ENCODE assay signal across 24 cellular contexts in the genomic region with DNA sequence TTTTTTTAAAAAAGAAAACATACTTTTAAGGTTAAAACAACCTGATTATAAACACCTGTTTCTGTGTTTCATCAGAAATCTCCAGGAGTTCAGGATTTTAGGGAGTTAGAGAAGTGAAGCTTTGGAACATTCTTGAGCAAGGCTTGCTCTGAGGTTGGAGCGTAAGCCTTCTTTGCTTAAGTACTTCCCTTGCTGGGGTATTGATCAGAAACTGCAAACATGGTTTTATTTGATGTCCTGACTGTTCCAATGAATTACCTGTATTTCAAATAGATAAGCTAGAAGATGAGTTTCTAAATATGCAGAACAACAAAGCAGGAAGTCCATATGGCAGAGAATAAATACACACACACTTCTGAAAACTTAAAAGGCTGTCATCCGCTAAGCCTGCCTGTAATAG.
A peak's percentile ranks its signal among the peaks of the same experiment; 100 is the strongest.
DNase-seq lines count a peak whose midpoint lies in the region; ATAC-seq, FAIRE-seq and TF ChIP-seq lines count a peak whose summit lies in the region.
"Had no signal": no experiment of that assay in that cellular context is flagged by ENCODE, and none has a peak within 500 bp of the region (broad histone marks: within the 10 kb centered on the region; RNA-seq: fewer than 3 reads in every experiment).

No MANE protein-coding gene starts in this region.

- H3K4me1 ChIP-seq in liver (ENCODE audit: control insufficient read depth in 4 of 4, insufficient read depth in 4 of 4, low read length in 3 of 4) (peaks cover 5 to 14% (median 10%) of the 10 kb centered on the region in 4 donors), HepG2 (ENCODE audit: insufficient read depth, low read length) (no peaks in the 10 kb centered on the region)
- H3K4me1 ChIP-seq: BE2C had no signal

- in situ Hi-C loops in HepG2 (cut with HindIII; ENCODE audit: extremely low pct_ligation_motif_present, low pct_unique_long_range_greater_than_20kb), result no loop called here

- intact Hi-C loops in HepG2 (cut with micrococcal nuclease; ENCODE audit: unreplicated experiment), result no loop called here

- H3K36me3 ChIP-seq in liver (ENCODE audit: control insufficient read depth in 4 of 4, insufficient read depth in 3 of 4, low read depth in 1 of 4, low read length in 3 of 4) (no peaks in the 10 kb centered on the region), HepG2 (replicated peaks in 1 of 2; ENCODE audit: control insufficient read depth in 1 of 2, insufficient read depth in 2 of 2, low read length in 2 of 2) (no peaks in the 10 kb centered on the region)
- H3K36me3 ChIP-seq: BE2C, BLaER1 had no signal

- H3K27me3 ChIP-seq in liver (ENCODE audit: control insufficient read depth in 4 of 4, insufficient read depth in 4 of 4, low read length in 3 of 4), result no peaks in the 10 kb centered on the region
- no peaks in the 10 kb centered on the region for H3K27me3 ChIP-seq in HepG2 (ENCODE audit: control insufficient read depth in 1 of 2, insufficient read depth in 2 of 2, low read length in 2 of 2)
- H3K27me3 ChIP-seq: BE2C, BLaER1 had no signal

- no peak for TF ChIP-seq POLR2A in HepG2 (IDR thresholded peaks at IDR 0.05; ENCODE audit: insufficient read depth in 1 of 2, low read depth in 2 of 2, low read length in 2 of 2)

- no peak overlapping the region for H3K4me2 ChIP-seq in HepG2 (ENCODE audit: low read depth, low read length)
- H3K4me2 ChIP-seq: BLaER1 had no signal

- no peak for TF ChIP-seq CTCF in liver (IDR thresholded peaks at IDR 0.05; ENCODE audit: low read depth, low read length, missing input control)
- TF ChIP-seq CTCF in HepG2 (CRISPR knock-in tag; IDR thresholded peaks at IDR 0.05), result no peak
- TF ChIP-seq CTCF in GM10248 (IDR thresholded peaks at IDR 0.05; ENCODE audit: control extremely low read depth, extremely low read depth, low read depth, missing control alignments), result no peak

- DNase-seq in HepG2 (ENCODE audit: low spot score), result no peak
- DNase-seq in left lobe of liver (ENCODE audit: low spot score), result no peak
- DNase-seq in GM10248 (ENCODE audit: extremely low spot score), result no peak
- DNase-seq: 8988T; ACHN; BE2C; C1 segment of cervical spinal cord; CD4-positive, alpha-beta memory T cell; CD4-positive, CD25-positive, alpha-beta regulatory T cell; CD8-positive, alpha-beta memory T cell; COR-L47; DMS 273 treated with DMSO at 0.1 percent for 48 hours; DMS153; DMS53; DMS79; DND-41; EL; GDM1 had no signal

- no peak overlapping the region for H3K9ac ChIP-seq in liver (ENCODE audit: low read depth in 1 of 2, low read length in 2 of 2)
- H3K9ac ChIP-seq in HepG2 (ENCODE audit: insufficient read depth, low read depth, low read length), result no peak overlapping the region
- H3K9ac ChIP-seq: BLaER1 had no signal

- H4K20me1 ChIP-seq in HepG2 (ENCODE audit: insufficient read depth, low read length), result no peaks in the 10 kb centered on the region
- H4K20me1 ChIP-seq: BLaER1 had no signal

- no peak overlapping the region for H2AFZ ChIP-seq in HepG2 (ENCODE audit: low read length)

- CTCF ChIA-PET in HepG2 (lab: Yijun Ruan, JAX; ENCODE audit: low intra/inter-chr PET ratio, low total read pairs), result no interaction called here
- CTCF ChIA-PET in GM10248 (lab: Yijun Ruan, JAX), result interaction anchor here (1.2 to 2.3 kb wide), 2 partner anchors 11 to 16 kb away, joined by 4 to 6 read pairs; no protein-coding TSS in a partner anchor

- POLR2A ChIA-PET in HepG2 (lab: Yijun Ruan, JAX), result no interaction called here
- POLR2A ChIA-PET in GM10248 (lab: Yijun Ruan, JAX), result no interaction called here

- no peak for FAIRE-seq in HepG2 (lab: Jason Lieb, UNC)
- FAIRE-seq: A204.1, GM12891, GM19239 had no signal

- no peak overlapping the region for H3K27ac ChIP-seq in liver (ENCODE audit: low read depth in 1 of 2, low read length in 2 of 2)
- no peak overlapping the region for H3K27ac ChIP-seq in HepG2 (ENCODE audit: extremely low read length, insufficient read depth, low read length)
- H3K27ac ChIP-seq: BLaER1 had no signal

- BruUV-seq in HepG2 (replicated peaks; lab: Mats Ljungman, UMichigan), result no TSS peak

- TF ChIP-seq RAD21 in liver (IDR thresholded peaks at IDR 0.05) (peak in 1 of 2 donors; percentile 24), HepG2 (CRISPR knock-in tag; IDR thresholded peaks at IDR 0.05) (no peak)

- H3K9me3 ChIP-seq in liver (ENCODE audit: control insufficient read depth in 4 of 4, low read length in 3 of 4) (no peaks in the 10 kb centered on the region), HepG2 (ENCODE audit: low read length) (no peaks in the 10 kb centered on the region)
- H3K9me3 ChIP-seq: BE2C had no signal

- WGBS in liver, result 45% methylated on average over 2 of the region's 2 CpGs
- WGBS in HepG2 (ENCODE audit: low lambda C conversion rate), result 11% methylated on average over 1 of the region's 2 CpGs

- no peak for ATAC-seq in HepG2
- ATAC-seq in left lobe of liver, result peak; percentile 42
- ATAC-seq in GM21737 (IDR thresholded peaks at IDR 0.05; ENCODE audit: unreplicated experiment), result no peak

- H3K79me2 ChIP-seq in HepG2 (ENCODE audit: insufficient read depth, low read length), result no peaks in the 10 kb centered on the region

- H3K4me3 ChIP-seq in liver (ENCODE audit: low read depth in 1 of 3, low read length in 3 of 3), result no peak overlapping the region
- no peak overlapping the region for H3K4me3 ChIP-seq in HepG2 (replicated peaks in 1 of 3; ENCODE audit: insufficient read depth in 1 of 3, low read depth in 2 of 3, low read length in 3 of 3)
- H3K4me3 ChIP-seq: BLaER1 had no signal

- TF ChIP-seq EP300 in HepG2 (IDR thresholded peaks at IDR 0.05; ENCODE audit: low read depth in 2 of 2, low read length in 2 of 2), result no peak
- no peak for TF ChIP-seq EP300 in HepG2 (CRISPR knock-in tag; IDR thresholded peaks at IDR 0.05; ENCODE audit: borderline replicate concordance)

TF ChIP-seq in liver, 16 proteins besides CTCF, POLR2A, EP300 and RAD21:
- peak; percentile 17 for TF ChIP-seq SP1 (IDR thresholded peaks at IDR 0.05)
- TF ChIP-seq GABPA (IDR thresholded peaks at IDR 0.05 in 1 of 2, conservative IDR thresholded peaks at IDR 0.05 in 1 of 2), result no peak
- peak in 1 of 2 donors; percentile 46 for TF ChIP-seq HNF4A (conservative IDR thresholded peaks at IDR 0.05)

TF ChIP-seq in HepG2, 621 proteins besides CTCF, POLR2A, EP300 and RAD21:
- TF ChIP-seq, protein P1, sequence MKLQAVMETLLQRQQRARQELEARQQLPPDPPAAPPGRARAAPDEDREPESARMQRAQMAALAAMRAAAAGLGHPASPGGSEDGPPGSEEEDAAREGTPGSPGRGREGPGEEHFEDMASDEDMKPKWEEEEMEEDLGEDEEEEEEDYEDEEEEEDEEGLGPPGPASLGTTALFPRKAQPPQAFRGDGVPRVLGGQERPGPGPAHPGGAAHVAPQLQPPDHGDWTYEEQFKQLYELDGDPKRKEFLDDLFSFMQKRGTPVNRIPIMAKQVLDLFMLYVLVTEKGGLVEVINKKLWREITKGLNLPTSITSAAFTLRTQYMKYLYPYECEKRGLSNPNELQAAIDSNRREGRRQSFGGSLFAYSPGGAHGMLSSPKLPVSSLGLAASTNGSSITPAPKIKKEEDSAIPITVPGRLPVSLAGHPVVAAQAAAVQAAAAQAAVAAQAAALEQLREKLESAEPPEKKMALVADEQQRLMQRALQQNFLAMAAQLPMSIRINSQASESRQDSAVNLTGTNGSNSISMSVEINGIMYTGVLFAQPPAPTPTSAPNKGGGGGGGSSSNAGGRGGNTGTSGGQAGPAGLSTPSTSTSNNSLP (IDR thresholded peaks at IDR 0.05; ENCODE audit: low read depth, low read length), result no peak
- no peak for TF ChIP-seq ZNF17 (CRISPR knock-in tag; IDR thresholded peaks at IDR 0.05)
- TF ChIP-seq, protein P2, sequence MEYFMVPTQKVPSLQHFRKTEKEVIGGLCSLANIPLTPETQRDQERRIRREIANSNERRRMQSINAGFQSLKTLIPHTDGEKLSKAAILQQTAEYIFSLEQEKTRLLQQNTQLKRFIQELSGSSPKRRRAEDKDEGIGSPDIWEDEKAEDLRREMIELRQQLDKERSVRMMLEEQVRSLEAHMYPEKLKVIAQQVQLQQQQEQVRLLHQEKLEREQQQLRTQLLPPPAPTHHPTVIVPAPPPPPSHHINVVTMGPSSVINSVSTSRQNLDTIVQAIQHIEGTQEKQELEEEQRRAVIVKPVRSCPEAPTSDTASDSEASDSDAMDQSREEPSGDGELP (IDR thresholded peaks at IDR 0.05; ENCODE audit: borderline replicate concordance, low read depth), result no peak
